ENCODE assay signal across 1 cellular context in the genomic region with DNA sequence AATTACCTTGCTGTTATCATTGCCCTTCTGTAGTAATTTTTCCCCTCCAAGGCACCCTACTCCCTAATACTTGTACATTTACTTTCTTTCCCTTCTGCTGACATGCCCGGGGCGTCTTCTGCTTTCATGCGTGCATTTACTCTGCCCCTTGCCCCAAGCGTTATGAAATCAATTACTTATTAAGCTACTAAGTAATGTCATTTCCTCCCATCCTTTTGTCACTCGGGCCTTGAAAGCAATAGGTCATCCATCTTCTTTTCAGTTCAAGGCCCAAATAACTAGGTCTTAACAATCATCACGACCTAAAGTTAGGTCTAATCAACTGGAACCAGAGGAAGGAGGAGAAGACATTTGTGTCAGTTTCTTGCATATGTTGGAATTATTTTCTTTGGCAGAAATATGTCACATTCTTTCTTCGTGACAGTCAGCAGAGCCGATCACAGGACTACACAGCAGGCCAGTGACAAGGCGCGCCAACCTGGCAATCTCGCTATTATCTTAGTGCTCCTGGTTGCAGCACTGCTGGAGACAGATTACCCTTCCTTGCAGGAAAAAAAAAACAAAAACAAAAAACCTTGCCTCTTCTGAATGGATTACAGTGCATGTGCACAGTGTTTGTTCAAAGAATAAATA.
TF ChIP-seq lines count a peak whose summit lies in the region.

No MANE protein-coding gene starts in this region.

TF ChIP-seq in HepG2, 621 proteins besides CTCF, POLR2A, EP300 and RAD21 (continued from another document and continues in another):
- TF ChIP-seq MTERF4 (CRISPR knock-in tag; IDR thresholded peaks at IDR 0.05) (no peak), SKI (IDR thresholded peaks at IDR 0.05; ENCODE audit: partially characterized antibody) (no peak), HNF1A (IDR thresholded peaks at IDR 0.05; ENCODE audit: low read depth) (peak; percentile 82), HNF1A (CRISPR knock-in tag; IDR thresholded peaks at IDR 0.05; ENCODE audit: borderline replicate concordance) (peak; percentile 72; the same call in 1 of the 2 replicates), ZNF430 (CRISPR knock-in tag; IDR thresholded peaks at IDR 0.05) (no peak), ZBTB42 (CRISPR knock-in tag; IDR thresholded peaks at IDR 0.05) (no peak), ZNF205 (CRISPR knock-in tag; IDR thresholded peaks at IDR 0.05) (no peak), ZNF264 (CRISPR knock-in tag; IDR thresholded peaks at IDR 0.05) (no peak), SP1 (IDR thresholded peaks at IDR 0.05) (no peak), SP1 (CRISPR knock-in tag; IDR thresholded peaks at IDR 0.05) (no peak), ZUFSP (CRISPR knock-in tag; IDR thresholded peaks at IDR 0.05; ENCODE audit: borderline replicate concordance) (no peak), NR0B2 (CRISPR knock-in tag; IDR thresholded peaks at IDR 0.05) (no peak), ZNF230 (CRISPR knock-in tag; IDR thresholded peaks at IDR 0.05) (no peak), RFX3 (CRISPR knock-in tag; IDR thresholded peaks at IDR 0.05) (no peak), DDIT3 (CRISPR knock-in tag; IDR thresholded peaks at IDR 0.05) (no peak), MAFF (IDR thresholded peaks at IDR 0.05; ENCODE audit: low read depth, low read length) (no peak), SP5 (CRISPR knock-in tag; IDR thresholded peaks at IDR 0.05; ENCODE audit: borderline replicate concordance, low read depth) (no peak), ZNF775 (CRISPR knock-in tag; IDR thresholded peaks at IDR 0.05; ENCODE audit: borderline replicate concordance) (no peak), ZMYM3 (CRISPR knock-in tag; IDR thresholded peaks at IDR 0.05) (no peak), DPF2 (CRISPR knock-in tag; IDR thresholded peaks at IDR 0.05; ENCODE audit: borderline replicate concordance, low read depth) (peak; percentile 45; the same call in 1 of the 2 replicates), TP53 (CRISPR knock-in tag; conservative IDR thresholded peaks at IDR 0.05) (no peak), ZNF780A (CRISPR knock-in tag; IDR thresholded peaks at IDR 0.05) (no peak), ZBTB39 (CRISPR knock-in tag; IDR thresholded peaks at IDR 0.05) (peak; percentile 65; the same call in 1 of the 2 replicates), ZNF124 (CRISPR knock-in tag; IDR thresholded peaks at IDR 0.05) (no peak)
- TF ChIP-seq, protein P1, sequence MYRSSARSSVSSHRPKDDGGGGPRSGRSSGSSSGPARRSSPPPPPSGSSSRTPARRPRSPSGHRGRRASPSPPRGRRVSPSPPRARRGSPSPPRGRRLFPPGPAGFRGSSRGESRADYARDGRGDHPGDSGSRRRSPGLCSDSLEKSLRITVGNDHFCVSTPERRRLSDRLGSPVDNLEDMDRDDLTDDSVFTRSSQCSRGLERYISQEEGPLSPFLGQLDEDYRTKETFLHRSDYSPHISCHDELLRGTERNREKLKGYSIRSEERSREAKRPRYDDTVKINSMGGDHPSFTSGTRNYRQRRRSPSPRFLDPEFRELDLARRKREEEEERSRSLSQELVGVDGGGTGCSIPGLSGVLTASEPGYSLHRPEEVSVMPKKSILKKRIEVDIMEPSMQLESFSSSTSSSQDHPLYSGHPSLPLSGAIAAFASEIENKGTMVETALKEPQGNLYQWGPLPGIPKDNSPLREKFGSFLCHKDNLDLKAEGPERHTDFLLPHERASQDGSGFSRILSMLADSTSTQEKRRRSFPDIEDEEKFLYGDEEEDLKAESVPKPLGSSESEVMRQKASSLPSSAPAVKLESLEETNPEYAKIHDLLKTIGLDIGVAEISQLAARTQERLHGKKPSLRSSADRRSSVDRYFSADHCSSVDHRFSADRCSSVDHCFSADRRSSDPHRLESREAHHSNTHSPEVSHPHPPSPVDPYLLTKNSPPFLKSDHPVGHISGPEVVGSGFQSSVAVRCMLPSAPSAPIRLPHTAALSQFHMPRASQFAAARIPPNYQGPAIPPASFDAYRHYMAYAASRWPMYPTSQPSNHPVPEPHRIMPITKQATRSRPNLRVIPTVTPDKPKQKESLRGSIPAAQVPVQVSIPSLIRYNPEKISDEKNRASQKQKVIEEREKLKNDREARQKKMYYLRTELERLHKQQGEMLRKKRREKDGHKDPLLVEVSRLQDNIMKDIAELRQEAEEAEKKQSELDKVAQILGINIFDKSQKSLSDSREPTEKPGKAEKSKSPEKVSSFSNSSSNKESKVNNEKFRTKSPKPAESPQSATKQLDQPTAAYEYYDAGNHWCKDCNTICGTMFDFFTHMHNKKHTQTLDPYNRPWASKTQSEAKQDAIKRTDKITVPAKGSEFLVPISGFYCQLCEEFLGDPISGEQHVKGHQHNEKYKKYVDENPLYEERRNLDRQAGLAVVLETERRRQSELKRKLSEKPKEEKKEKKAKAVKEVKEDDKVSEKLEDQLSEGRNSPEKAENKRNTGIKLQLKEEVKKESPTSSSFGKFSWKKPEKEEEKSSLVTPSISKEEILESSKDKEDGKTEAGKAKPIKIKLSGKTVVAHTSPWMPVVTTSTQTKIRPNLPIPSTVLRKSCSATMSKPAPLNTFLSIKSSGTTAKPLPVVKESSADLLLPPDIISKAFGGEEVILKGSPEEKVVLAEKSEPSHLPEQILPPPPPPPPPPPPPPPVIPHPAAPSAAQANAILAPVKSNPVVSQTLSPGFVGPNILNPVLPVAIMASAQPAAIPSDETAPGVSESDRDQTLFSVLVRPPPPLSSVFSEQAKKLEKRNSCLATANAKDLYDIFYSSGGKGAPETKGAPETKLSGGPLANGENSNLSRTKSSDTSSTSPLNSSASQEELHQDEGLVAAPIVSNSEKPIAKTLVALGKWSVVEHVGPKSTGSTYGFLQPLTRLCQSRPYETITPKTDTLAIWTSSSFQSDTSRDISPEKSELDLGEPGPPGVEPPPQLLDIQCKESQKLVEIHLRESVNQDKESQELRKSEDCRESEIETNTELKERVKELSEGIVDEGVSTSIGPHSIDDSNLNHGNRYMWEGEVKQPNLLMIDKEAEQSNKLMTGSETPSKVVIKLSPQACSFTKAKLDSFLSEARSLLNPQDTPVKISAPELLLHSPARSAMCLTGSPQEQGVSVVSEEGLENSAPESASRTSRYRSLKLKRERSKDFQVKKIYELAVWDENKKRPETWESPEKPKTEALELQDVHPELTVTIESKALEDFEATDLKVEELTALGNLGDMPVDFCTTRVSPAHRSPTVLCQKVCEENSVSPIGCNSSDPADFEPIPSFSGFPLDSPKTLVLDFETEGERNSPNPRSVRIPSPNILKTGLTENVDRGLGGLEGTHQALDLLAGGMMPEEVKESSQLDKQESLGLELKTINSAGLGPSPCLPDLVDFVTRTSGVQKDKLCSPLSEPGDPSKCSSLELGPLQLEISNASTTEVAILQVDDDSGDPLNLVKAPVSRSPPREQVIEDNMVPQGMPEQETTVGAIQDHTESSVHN (CRISPR knock-in tag; IDR thresholded peaks at IDR 0.05), result no peak
- TF ChIP-seq, protein P2, sequence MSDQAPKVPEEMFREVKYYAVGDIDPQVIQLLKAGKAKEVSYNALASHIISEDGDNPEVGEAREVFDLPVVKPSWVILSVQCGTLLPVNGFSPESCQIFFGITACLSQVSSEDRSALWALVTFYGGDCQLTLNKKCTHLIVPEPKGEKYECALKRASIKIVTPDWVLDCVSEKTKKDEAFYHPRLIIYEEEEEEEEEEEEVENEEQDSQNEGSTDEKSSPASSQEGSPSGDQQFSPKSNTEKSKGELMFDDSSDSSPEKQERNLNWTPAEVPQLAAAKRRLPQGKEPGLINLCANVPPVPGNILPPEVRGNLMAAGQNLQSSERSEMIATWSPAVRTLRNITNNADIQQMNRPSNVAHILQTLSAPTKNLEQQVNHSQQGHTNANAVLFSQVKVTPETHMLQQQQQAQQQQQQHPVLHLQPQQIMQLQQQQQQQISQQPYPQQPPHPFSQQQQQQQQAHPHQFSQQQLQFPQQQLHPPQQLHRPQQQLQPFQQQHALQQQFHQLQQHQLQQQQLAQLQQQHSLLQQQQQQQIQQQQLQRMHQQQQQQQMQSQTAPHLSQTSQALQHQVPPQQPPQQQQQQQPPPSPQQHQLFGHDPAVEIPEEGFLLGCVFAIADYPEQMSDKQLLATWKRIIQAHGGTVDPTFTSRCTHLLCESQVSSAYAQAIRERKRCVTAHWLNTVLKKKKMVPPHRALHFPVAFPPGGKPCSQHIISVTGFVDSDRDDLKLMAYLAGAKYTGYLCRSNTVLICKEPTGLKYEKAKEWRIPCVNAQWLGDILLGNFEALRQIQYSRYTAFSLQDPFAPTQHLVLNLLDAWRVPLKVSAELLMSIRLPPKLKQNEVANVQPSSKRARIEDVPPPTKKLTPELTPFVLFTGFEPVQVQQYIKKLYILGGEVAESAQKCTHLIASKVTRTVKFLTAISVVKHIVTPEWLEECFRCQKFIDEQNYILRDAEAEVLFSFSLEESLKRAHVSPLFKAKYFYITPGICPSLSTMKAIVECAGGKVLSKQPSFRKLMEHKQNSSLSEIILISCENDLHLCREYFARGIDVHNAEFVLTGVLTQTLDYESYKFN (CRISPR knock-in tag; conservative IDR thresholded peaks at IDR 0.05), result peak; percentile 83
